In genomic region chr16:27685802-27686201, GRCh38 we compare ENCODE assay signal across 24 cellular contexts.
A peak's percentile ranks its signal among the peaks of the same experiment; 100 is the strongest.
DNase-seq lines count a peak whose midpoint lies in the region; ATAC-seq and TF ChIP-seq lines count a peak whose summit lies in the region.
"Had no signal": no experiment of that assay in that cellular context is flagged by ENCODE, and none has a peak within 500 bp of the region (broad histone marks: within the 10 kb centered on the region; RNA-seq: fewer than 3 reads in every experiment).

No MANE protein-coding gene starts in this region.

- H3K27me3 ChIP-seq in fibroblast of lung (ENCODE audit: control insufficient read depth, insufficient read depth, low read length): no peaks in the 10 kb centered on the region
- H3K27me3 ChIP-seq in H9 (ENCODE audit: insufficient read depth, low read length): no peaks in the 10 kb centered on the region
- H3K27me3 ChIP-seq: BE2C, cardiac muscle cell had no signal

- no peak overlapping the region for H2BK20ac ChIP-seq in H9 (ENCODE audit: low read depth, low read length, poor library complexity, severe bottlenecking)

- no peaks in the 10 kb centered on the region for H3K27me3 Mint-ChIP-seq in H9 (ENCODE audit: low read depth)
- H3K27me3 Mint-ChIP-seq in activated CD8-positive, alpha-beta T cell treated with anti-CD3 and anti-CD28 coated beads for 36 hours: no peaks in the 10 kb centered on the region
- H3K27me3 Mint-ChIP-seq: activated naive CD8-positive, alpha-beta T cell treated with anti-CD3 and anti-CD28 coated beads for 36 hours had no signal

- no peak overlapping the region for H3K27ac Mint-ChIP-seq in H9
- H3K27ac Mint-ChIP-seq in activated CD8-positive, alpha-beta T cell treated with anti-CD3 and anti-CD28 coated beads for 36 hours: no peak overlapping the region
- H3K27ac Mint-ChIP-seq: activated naive CD8-positive, alpha-beta T cell treated with anti-CD3 and anti-CD28 coated beads for 36 hours; natural killer cell had no signal

- H3K9ac ChIP-seq in fibroblast of lung (ENCODE audit: insufficient read depth, low read length): no peak overlapping the region
- no peak overlapping the region for H3K9ac ChIP-seq in H9 (ENCODE audit: extremely low read depth, insufficient read length, low read length)

- no peak overlapping the region for H3K14ac ChIP-seq in H9 (ENCODE audit: insufficient read depth, low read length)

- CTCF ChIA-PET in activated CD8-positive, alpha-beta T cell treated with anti-CD3 and anti-CD28 coated beads for 36 hours (lab: Charles Lee): interaction anchor here (1.8 kb wide), 1 partner anchor 385 kb away, joined by 5 read pairs; no protein-coding TSS in a partner anchor

- H2BK5ac ChIP-seq in H9 (ENCODE audit: insufficient read length, low read length): no peak overlapping the region

- no peak overlapping the region for H2BK15ac ChIP-seq in H9 (ENCODE audit: low read depth, low read length)

- no peak overlapping the region for H3K56ac ChIP-seq in H9 (ENCODE audit: insufficient read length, low read depth, low read length)

- H4K20me1 ChIP-seq in fibroblast of lung (ENCODE audit: control insufficient read depth, extremely low read depth, insufficient read depth, low read length): peaks cover 2% of the 10 kb centered on the region
- H4K20me1 ChIP-seq in H9 (ENCODE audit: control insufficient read depth, insufficient read depth, insufficient read length): no peaks in the 10 kb centered on the region

- intact Hi-C loops in activated CD8-positive, alpha-beta T cell treated with anti-CD3 and anti-CD28 coated beads for 36 hours (cut with micrococcal nuclease): no loop called here

- no peaks in the 10 kb centered on the region for H3K79me1 ChIP-seq in H9 (ENCODE audit: insufficient read depth, low read depth, low read length, poor library complexity, severe bottlenecking)

- H4K8ac ChIP-seq in H9 (replicated peaks; ENCODE audit: insufficient read length, low read depth, low read length): no peak overlapping the region

- H3K36me3 ChIP-seq in fibroblast of lung (ENCODE audit: control insufficient read depth, insufficient read depth, low read length): no peaks in the 10 kb centered on the region
- H3K36me3 ChIP-seq: BE2C, cardiac muscle cell had no signal

- H3K36me3 Mint-ChIP-seq in H9 (ENCODE audit: insufficient read depth in 1 of 3, low read depth in 3 of 3): peaks cover 8 to 11% (median 11%) of the 10 kb centered on the region in 3 experiments; a peak in 6 of 7 replicates
- peaks cover 3% of the 10 kb centered on the region for H3K36me3 Mint-ChIP-seq in activated CD8-positive, alpha-beta T cell treated with anti-CD3 and anti-CD28 coated beads for 36 hours (ENCODE audit: low read depth)

- peaks cover 3 to 7% of the 10 kb centered on the region in 2 experiments; a peak in 2 of 4 replicates for H3K4me1 Mint-ChIP-seq in H9
- H3K4me1 Mint-ChIP-seq in activated CD8-positive, alpha-beta T cell treated with anti-CD3 and anti-CD28 coated beads for 36 hours (ENCODE audit: low read depth): no peaks in the 10 kb centered on the region
- H3K4me1 Mint-ChIP-seq: activated naive CD8-positive, alpha-beta T cell treated with anti-CD3 and anti-CD28 coated beads for 36 hours; natural killer cell had no signal

- H2AFZ ChIP-seq in fibroblast of lung (ENCODE audit: low read length): no peak overlapping the region
- no peak overlapping the region for H2AFZ ChIP-seq in H9 (ENCODE audit: low read length)

- WGBS in H9 (ENCODE audit: extremely low coverage, insufficient read length, low lambda C conversion rate): no CpG with 5 or more reads among the region's 1 CpG

- POLR2A ChIA-PET in activated CD8-positive, alpha-beta T cell treated with anti-CD3 and anti-CD28 coated beads for 36 hours (lab: Charles Lee): no interaction called here

- H4K5ac ChIP-seq in H9 (ENCODE audit: insufficient read length, low read depth, low read length): no peak overlapping the region

- H3K27ac ChIP-seq in fibroblast of lung (ENCODE audit: insufficient read depth, low read length): no peak overlapping the region
- H3K27ac ChIP-seq in H9 (ENCODE audit: insufficient read length, low read depth, low read length): no peak overlapping the region
- H3K27ac ChIP-seq: cardiac muscle cell, prostate gland had no signal

- H3K9me3 Mint-ChIP-seq in H9: no peaks in the 10 kb centered on the region
- H3K9me3 Mint-ChIP-seq in activated CD8-positive, alpha-beta T cell treated with anti-CD3 and anti-CD28 coated beads for 36 hours: no peaks in the 10 kb centered on the region
- H3K9me3 Mint-ChIP-seq: activated naive CD8-positive, alpha-beta T cell treated with anti-CD3 and anti-CD28 coated beads for 36 hours; natural killer cell had no signal

- no peak overlapping the region for H4K91ac ChIP-seq in H9 (ENCODE audit: insufficient read length, low read depth, low read length)

- H3K23ac ChIP-seq in H9 (ENCODE audit: insufficient read length, low read depth, low read length): no peak overlapping the region

- H3K18ac ChIP-seq in H9 (ENCODE audit: insufficient read length, low read depth, low read length): no peak overlapping the region

- H3K4me1 ChIP-seq in fibroblast of lung (ENCODE audit: control insufficient read depth, extremely low read depth, insufficient read depth, low read length) (peaks cover 5% of the 10 kb centered on the region), H9 (ENCODE audit: insufficient read depth, low read length) (no peaks in the 10 kb centered on the region)
- H3K4me1 ChIP-seq: BE2C, prostate gland had no signal

- H3K4me3 ChIP-seq in fibroblast of lung (replicated peaks in 1 of 4; ENCODE audit: control extremely low read depth in 1 of 4, insufficient read depth in 1 of 4, low read depth in 3 of 4, low read length in 4 of 4) (no peak overlapping the region), skeletal muscle cell (ENCODE audit: low read depth, low read length) (no peak overlapping the region)
- H3K4me3 ChIP-seq: cardiac muscle cell, prostate gland, smooth muscle cell had no signal

- no peak overlapping the region for H2BK120ac ChIP-seq in H9 (ENCODE audit: low read depth, low read length, poor library complexity, severe bottlenecking)

- H2BK12ac ChIP-seq in H9 (ENCODE audit: insufficient read length, low read depth, low read length): no peak overlapping the region

- no peak overlapping the region for H3K4me3 Mint-ChIP-seq in H9
- H3K4me3 Mint-ChIP-seq in activated CD8-positive, alpha-beta T cell treated with anti-CD3 and anti-CD28 coated beads for 36 hours: no peak overlapping the region
- H3K4me3 Mint-ChIP-seq: activated naive CD8-positive, alpha-beta T cell treated with anti-CD3 and anti-CD28 coated beads for 36 hours; natural killer cell had no signal

- no peaks in the 10 kb centered on the region for H3K79me2 ChIP-seq in fibroblast of lung (ENCODE audit: control insufficient read depth, insufficient read depth, low read length)
- no peaks in the 10 kb centered on the region for H3K79me2 ChIP-seq in H9 (ENCODE audit: insufficient read depth, low read length)

- no peak for TF ChIP-seq CTCF in fibroblast of lung (conservative IDR thresholded peaks at IDR 0.05 in 1 of 2, IDR thresholded peaks at IDR 0.05 in 1 of 2; ENCODE audit: low read depth in 1 of 2, low read length in 2 of 2)
- no peak for TF ChIP-seq CTCF in H9 (conservative IDR thresholded peaks at IDR 0.05)
- no peak for TF ChIP-seq CTCF in activated CD8-positive, alpha-beta T cell treated with anti-CD3 and anti-CD28 coated beads for 36 hours (IDR thresholded peaks at IDR 0.05)

- H3K23me2 ChIP-seq in H9 (ENCODE audit: insufficient read length, low read depth, low read length, poor library complexity, severe bottlenecking): no peaks in the 10 kb centered on the region

- H3K4me2 ChIP-seq in fibroblast of lung (ENCODE audit: extremely low read depth, insufficient read depth, low read length) (no peak overlapping the region), H9 (ENCODE audit: insufficient read depth, insufficient read length, low read length) (no peak overlapping the region)
- H3K4me2 ChIP-seq: smooth muscle cell had no signal

- no peak overlapping the region for H3T11ph ChIP-seq in H9 (ENCODE audit: low read length)

- no peaks in the 10 kb centered on the region for H3K9me3 ChIP-seq in fibroblast of lung (ENCODE audit: control insufficient read depth, insufficient read depth, low read depth, low read length)
- H3K9me3 ChIP-seq in H9 (ENCODE audit: control insufficient read depth, low read depth, low read length): no peaks in the 10 kb centered on the region
- H3K9me3 ChIP-seq: BE2C, prostate gland had no signal

- DNase-seq in ELR (ENCODE audit: low read depth): peak; percentile 23
- peak; percentile 36 for DNase-seq in NCI-H82 treated with DMSO at 0.1 percent for 48 hours (lab: John Stamatoyannopoulos, UW; ENCODE audit: unreplicated experiment)
- peak; percentile 36 to 74 for DNase-seq in fibroblast of lung (ENCODE audit: low read depth in 2 of 2)
- DNase-seq in skeletal muscle cell (ENCODE audit: low read depth): peak; percentile 67
- no peak for DNase-seq in H9
- DNase-seq in activated CD8-positive, alpha-beta T cell treated with anti-CD3 and anti-CD28 coated beads for 36 hours: no peak
- DNase-seq in NCI-H2227 treated with DMSO at 0.1 percent for 48 hours (lab: John Stamatoyannopoulos, UW): no peak
- DNase-seq: activated CD4-positive, CD25-positive, alpha-beta regulatory T cell; activated naive CD8-positive, alpha-beta T cell treated with anti-CD3 and anti-CD28 coated beads for 36 hours; BE2C; Calu3; hippocampal formation; mammary epithelial cell; natural killer cell; NCI-H1694 treated with DMSO at 0.1 percent for 48 hours; NCI-H446 treated with DMSO at 0.1 percent for 48 hours; OCI-M1; SHP77; T-helper 2 cell had no signal

- ATAC-seq in activated CD8-positive, alpha-beta T cell treated with anti-CD3 and anti-CD28 coated beads for 36 hours: no peak
- ATAC-seq in HG02623 (IDR thresholded peaks at IDR 0.05; ENCODE audit: unreplicated experiment): no peak
- ATAC-seq: esophagus mucosa, natural killer cell had no signal

- H3K4ac ChIP-seq in H9 (ENCODE audit: low read depth, low read length): no peak overlapping the region

- no peak overlapping the region for H2AK5ac ChIP-seq in H9 (ENCODE audit: insufficient read length, low read length)

Comparison
In these comparisons a context has a peak if more than half of its experiments do, and no peak if none do; other contexts are left out.
1. DNase-seq: peak in ELR (single experiment), NCI-H82 treated with DMSO at 0.1 percent for 48 hours (single experiment), fibroblast of lung (2 of 2) and skeletal muscle cell (single experiment); none in H9 (single experiment), activated CD8-positive, alpha-beta T cell treated with anti-CD3 and anti-CD28 coated beads for 36 hours (single experiment) and NCI-H2227 treated with DMSO at 0.1 percent for 48 hours (single experiment).